In genomic region chr19:47697863-47698609, GRCh38 we compare ENCODE assay signal across 8 cellular contexts. TPM values are rescaled to one million over a fixed set of nuclear protein-coding genes. Genes with fewer than 3 reads are reported as not detected.
DNase-seq lines count a peak whose midpoint lies in the region; ATAC-seq, FAIRE-seq and TF ChIP-seq lines count a peak whose summit lies in the region.

No MANE protein-coding gene starts in this region.

- H3K4me3 ChIP-seq in SK-N-SH (ENCODE audit: low read depth in 2 of 2, low read length in 1 of 2) (no peak overlapping the region), adipocyte (ENCODE audit: low read length) (no peak overlapping the region), ovary (no peak overlapping the region)

- POLR2A ChIA-PET in SK-N-SH (lab: Yijun Ruan, JAX) = no interaction called here

- H4K20me1 ChIP-seq in SK-N-SH (ENCODE audit: insufficient read depth) = 0 out of 2 replicates have a peak, but pooled peaks cover 6% of the 10 kb centered on the region

- WGBS in SK-N-SH (ENCODE audit: low lambda C conversion rate) = 47% methylated on average over 21 of the region's 21 CpGs
- 36 to 41% (median 40%) methylated on average over 21 of the region's 21 CpGs for WGBS in ovary, 3 donors

- peaks cover 2% of the 10 kb centered on the region for H3F3A ChIP-seq in SK-N-SH (replicated peaks; ENCODE audit: insufficient read depth)

- TF ChIP-seq CTCF in SK-N-SH (IDR thresholded peaks at IDR 0.05) = peak; percentile 93
- TF ChIP-seq CTCF in ovary (IDR thresholded peaks at IDR 0.05) = peak; percentile 92 to 96 (median 95)

- no peak for ATAC-seq in HG03095 (IDR thresholded peaks at IDR 0.05; ENCODE audit: unreplicated experiment)

- FAIRE-seq in urothelium cell line (lab: Jason Lieb, UNC) = no peak

- peak; percentile 15 for TF ChIP-seq POLR2A in ovary (IDR thresholded peaks at IDR 0.05)

- peak overlapping the region in 1 of 2 experiments; percentile 39; a peak in 2 of 4 replicates for H3K27ac ChIP-seq in SK-N-SH (ENCODE audit: low read depth in 2 of 2, low read length in 1 of 2)
- H3K27ac ChIP-seq in ovary = no peak overlapping the region

- TF ChIP-seq RAD21 in SK-N-SH (IDR thresholded peaks at IDR 0.05; ENCODE audit: low read length) = peak; percentile 98

- H2AFZ ChIP-seq in SK-N-SH (ENCODE audit: low read depth) = no peak overlapping the region

- H3K9me3 ChIP-seq in SK-N-SH (no peaks in the 10 kb centered on the region), adipocyte (ENCODE audit: control insufficient read depth, low read length) (no peaks in the 10 kb centered on the region), ovary (no peaks in the 10 kb centered on the region)

- no peaks in the 10 kb centered on the region for H3K9me2 ChIP-seq in SK-N-SH

- H3K9ac ChIP-seq in SK-N-SH (no peak overlapping the region), adipocyte (ENCODE audit: low read length) (peak overlapping the region; percentile 50)

- no peaks in the 10 kb centered on the region for H3K79me2 ChIP-seq in SK-N-SH (ENCODE audit: insufficient read depth)

- no peak overlapping the region for H3K4me2 ChIP-seq in SK-N-SH

- TF ChIP-seq EP300 in SK-N-SH (IDR thresholded peaks at IDR 0.05; ENCODE audit: borderline replicate concordance in 1 of 2, low read depth in 1 of 2, low read length in 1 of 2) (no peak), ovary (IDR thresholded peaks at IDR 0.05) (no peak)

- CTCF ChIA-PET in SK-N-SH (lab: Yijun Ruan, JAX) = interaction anchor here (0.6 to 23.1 kb wide), 51 partner anchors 9 to 422 kb away, joined by 3 to 475 read pairs (median 4); partner anchors contain the start of genes EHD2, KPTN, NAPA and NOP53

- DNase-seq in ELF-1 (ENCODE audit: low read depth, low spot score) (peak; percentile 97), M059J (ENCODE audit: low read depth) (peak; percentile 78), SK-N-SH (peak; percentile 92), adipocyte (ENCODE audit: low read depth) (peak; percentile 92), head of caudate nucleus (peak; percentile 74 to 94 (median 87)), ovary (peak; percentile 68 to 84 (median 81)), urothelium cell line (ENCODE audit: low spot score) (peak; percentile 83)

- H3K27me3 ChIP-seq in SK-N-SH (ENCODE audit: insufficient read depth) (no peaks in the 10 kb centered on the region), adipocyte (replicated peaks; ENCODE audit: control insufficient read depth, insufficient read depth, low read length) (no peaks in the 10 kb centered on the region), ovary (no peaks in the 10 kb centered on the region)

- H3K36me3 ChIP-seq in SK-N-SH (replicated peaks in 1 of 2; ENCODE audit: control insufficient read depth in 1 of 2, insufficient read depth in 2 of 2, low read length in 1 of 2) = peaks cover 16 to 17% of the 10 kb centered on the region in 2 experiments
- peaks cover 29% of the 10 kb centered on the region for H3K36me3 ChIP-seq in adipocyte (ENCODE audit: control insufficient read depth, insufficient read depth, low read length, severe bottlenecking)
- no peaks in the 10 kb centered on the region for H3K36me3 ChIP-seq in ovary

- no peaks in the 10 kb centered on the region; a peak in 1 of 4 replicates for H3K4me1 ChIP-seq in SK-N-SH (ENCODE audit: control insufficient read depth in 1 of 2, insufficient read depth in 2 of 2, low read depth in 1 of 2, low read length in 1 of 2)
- peaks cover 4% of the 10 kb centered on the region for H3K4me1 ChIP-seq in adipocyte (ENCODE audit: control insufficient read depth, insufficient read depth, low read length)
- H3K4me1 ChIP-seq in ovary (ENCODE audit: insufficient read depth) = no peaks in the 10 kb centered on the region

- intact Hi-C loops in head of caudate nucleus (cut with DNase I) (loop anchor here (2.0 to 5.0 kb wide), 3 partner anchors 96 to 261 kb away; partner anchors contain the start of gene NAPA), ovary (cut with DNase I) (loop anchor here (2.0 to 10.0 kb wide), 5 partner anchors 97 to 261 kb away; partner anchors contain the start of gene NAPA (in 1 of the 4))

TF ChIP-seq in SK-N-SH, 30 proteins besides CTCF, POLR2A, EP300 and RAD21:
- TF ChIP-seq GABPA (IDR thresholded peaks at IDR 0.05; ENCODE audit: low read depth) = no peak
- 0 out of 2 replicates have a peak, but pooled peaks have one; percentile 30 for TF ChIP-seq REST (IDR thresholded peaks at IDR 0.05; ENCODE audit: low read depth, low read length)
- TF ChIP-seq SMC3 (IDR thresholded peaks at IDR 0.05; ENCODE audit: low read depth, low read length) = peak; percentile 95
- no peak for TF ChIP-seq ZBTB33 (IDR thresholded peaks at IDR 0.05; ENCODE audit: borderline replicate concordance, low read depth)
- peak; percentile 38; the same call in 1 of the 2 replicates for TF ChIP-seq RCOR1 (IDR thresholded peaks at IDR 0.05; ENCODE audit: low read length)
- TF ChIP-seq TAF1 (IDR thresholded peaks at IDR 0.05; ENCODE audit: borderline replicate concordance, low read depth, low read length) = peak; percentile 38; the same call in 1 of the 2 replicates
TF ChIP-seq in SK-N-SH: peak in this region for 4.

RNA-seq across cellular contexts. Expression of gene EHD2, which starts 15.2 kb away (rescaled TPM):
- total RNA-seq in M059J (2014; rRNA removed; shearing (Covaris generic)) = 34.0 and 91.2 TPM in 2 replicates
- 26.3 and 55.5 TPM in 2 replicates for polyA plus RNA-seq in SK-N-SH (2012; rRNA removed)
- 28.1 and 43.3 TPM in 2 replicates for polyA plus RNA-seq in SK-N-SH (2012; cell fraction: cytosol; rRNA removed)
- polyA plus RNA-seq in SK-N-SH (2012; cell fraction: nucleus; rRNA removed) = 47.4 and 49.0 TPM in 2 replicates
- total RNA-seq in ovary = 100 to 1,000 TPM in 5 of 7 donors, 10 to 100 TPM in 2; 28.0 to 162 (median 129) TPM
- polyA plus RNA-seq in ovary = 10 to 100 TPM; 62.4 to 86.0 TPM

RNA-seq across cellular contexts. Expression of gene NOP53, which starts 47.3 kb away (rescaled TPM):
- 19.6 and 31.0 TPM in 2 replicates for total RNA-seq in M059J (2014; rRNA removed; shearing (Covaris generic))
- 198 and 275 TPM in 2 replicates for polyA plus RNA-seq in SK-N-SH (2012; rRNA removed)
- polyA plus RNA-seq in SK-N-SH (2012; cell fraction: cytosol; rRNA removed) = 210 and 240 TPM in 2 replicates
- polyA plus RNA-seq in SK-N-SH (2012; cell fraction: nucleus; rRNA removed) = 139 and 241 TPM in 2 replicates
- total RNA-seq in ovary = 100 to 1,000 TPM; 645 to 985 (median 727) TPM
- polyA plus RNA-seq in ovary = 1,000 to 10,000 TPM in 1 of 2 donors, 100 to 1,000 TPM in 1; 591 to 1,198 TPM

Comparison
In these comparisons a context has a peak if more than half of its experiments do, and no peak if none do; other contexts are left out.
1. RNA of gene NOP53, which starts 47.3 kb away (total RNA-seq): 645 to 985 TPM in ovary; 19.6 to 31.0 TPM in M059J; every median in the first group is over 10 times any median in the second.
2. Peak in every context shown above with its lines, with median percentiles within 50 percentile points of each other: DNase-seq.